In the genomic region with DNA sequence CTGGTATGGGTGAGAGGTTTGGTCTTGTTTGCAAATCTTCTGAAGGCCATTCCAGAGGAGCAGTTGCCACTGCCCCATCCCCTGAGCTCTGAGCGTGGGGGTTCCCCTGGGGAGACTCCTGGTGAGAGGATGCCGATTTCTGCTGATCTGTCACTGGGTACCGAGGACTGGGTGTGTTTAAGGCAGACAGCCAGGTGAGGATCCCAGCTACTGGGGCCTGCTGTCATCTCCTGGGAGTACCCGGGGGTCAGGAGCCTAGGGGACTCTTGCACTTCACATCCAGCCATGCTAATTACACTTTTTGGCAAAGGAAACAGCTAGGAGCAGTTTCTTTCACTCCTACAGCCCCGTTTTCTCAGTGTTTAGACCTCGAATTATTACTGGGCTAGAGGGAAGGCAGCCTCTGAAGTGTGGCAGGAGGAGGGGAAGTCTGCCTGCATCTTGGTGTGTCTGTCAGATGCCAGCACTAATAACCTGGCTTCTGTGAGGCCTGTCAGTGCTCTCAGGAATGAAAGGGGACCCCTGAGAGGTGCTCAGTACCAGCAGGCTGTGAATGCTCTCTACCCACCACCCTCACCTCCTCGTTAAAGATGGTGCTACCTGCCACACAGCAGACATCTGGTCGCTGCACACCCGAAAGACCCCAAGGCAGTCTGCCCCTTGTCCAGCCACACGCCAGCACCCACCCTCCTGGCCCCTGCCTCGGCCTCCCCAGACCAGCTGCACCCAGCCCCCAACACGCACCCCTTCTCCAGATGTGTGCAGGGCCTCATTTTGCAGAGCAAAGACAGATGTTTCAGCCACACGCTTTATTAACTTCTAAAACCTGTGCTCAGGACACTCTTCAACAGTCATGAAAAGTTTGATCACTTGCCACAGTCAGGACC, we compare ENCODE assay signal across 11 cellular contexts. TPM values are rescaled to one million over a fixed set of nuclear protein-coding genes. Genes with fewer than 3 reads are reported as not detected.
"Had no signal": no experiment of that assay in that cellular context is flagged by ENCODE, and none has a peak within 500 bp of the region (broad histone marks: within the 10 kb centered on the region; RNA-seq: fewer than 3 reads in every experiment).

No MANE protein-coding gene starts in this region.

- DNase-seq: GM23248, GOT3, H7, HFFc6, IMR-90 had no signal

- H3K9me3 ChIP-seq: HAP-1 had no signal

- H2AFZ ChIP-seq: GM23248 had no signal

- H3K27ac Mint-ChIP-seq: HFFc6 had no signal

- H3K4me3 ChIP-seq: GM23248, HAP-1, K562 had no signal

- H3K9me3 Mint-ChIP-seq: HFFc6 had no signal

- H3K9ac ChIP-seq: GM23248 had no signal

- H3K36me3 ChIP-seq: HAP-1 had no signal

- ATAC-seq: HCT116, K562 had no signal

- H3K27ac ChIP-seq: GM23248, HL-60 had no signal

- H3K4me3 Mint-ChIP-seq: HFFc6 had no signal

- H3K4me1 ChIP-seq: HAP-1 had no signal

RNA-seq across cellular contexts. Expression of a gene that starts 43.2 kb away (rescaled TPM):
- total RNA-seq: GM23248, H4, H7, HFFc6, HT1080, IMR-90 had no signal
- polyA plus RNA-seq: GM23248, IMR-90, K562 had no signal

RNA-seq across cellular contexts. Expression of a gene that starts 55.4 kb away (rescaled TPM):
- total RNA-seq: GM23248, H4, H7, HFFc6, HT1080, IMR-90 had no signal
- polyA plus RNA-seq: GM23248, IMR-90, K562 had no signal
